In the genomic region with DNA sequence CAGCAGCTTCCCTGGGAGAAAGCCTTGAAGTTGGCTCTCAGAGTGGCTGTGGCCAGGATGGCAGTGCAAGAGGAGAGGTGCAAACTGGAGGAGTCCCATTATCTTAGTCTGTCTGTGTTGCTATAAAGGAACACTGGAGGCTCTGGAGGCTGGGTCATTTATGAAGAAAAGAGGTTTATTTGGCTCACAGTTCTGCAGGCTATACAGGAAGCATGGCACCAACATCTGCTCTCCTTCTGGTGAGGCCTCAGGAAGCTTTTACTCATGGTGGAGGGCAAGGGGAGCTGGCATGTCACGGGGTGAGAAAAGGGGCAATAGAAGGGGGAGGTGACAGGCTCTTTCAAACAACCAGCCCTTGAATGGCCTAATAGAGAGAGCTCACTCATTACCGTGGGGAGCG, we compare ENCODE assay signal across 16 cellular contexts. TPM values are rescaled to one million over a fixed set of nuclear protein-coding genes. Genes with fewer than 3 reads are reported as not detected.
DNase-seq lines count a peak whose midpoint lies in the region; ATAC-seq, FAIRE-seq and TF ChIP-seq lines count a peak whose summit lies in the region.
"Had no signal": no experiment of that assay in that cellular context is flagged by ENCODE, and none has a peak within 500 bp of the region (broad histone marks: within the 10 kb centered on the region; RNA-seq: fewer than 3 reads in every experiment).

No MANE protein-coding gene starts in this region.

- TF ChIP-seq POLR2A in K562 (conservative IDR thresholded peaks at IDR 0.05): no peak
- TF ChIP-seq POLR2A in HepG2 (IDR thresholded peaks at IDR 0.05; ENCODE audit: insufficient read depth in 1 of 2, low read depth in 2 of 2, low read length in 2 of 2): no peak

- POLR2A ChIA-PET in K562 (lab: Yijun Ruan, JAX) (interaction anchor here (0.6 to 1.4 kb wide), 3 partner anchors 10 to 24 kb away, joined by 3 to 5 read pairs (median 3); no protein-coding TSS in a partner anchor), HepG2 (lab: Yijun Ruan, JAX) (no interaction called here)

- BruUV-seq in K562 (replicated peaks; lab: Mats Ljungman, UMichigan) (no TSS peak), HepG2 (replicated peaks; lab: Mats Ljungman, UMichigan) (no TSS peak)

- H3K4me3 ChIP-seq in K562: no peak overlapping the region
- no peak overlapping the region for H3K4me3 ChIP-seq in HepG2 (replicated peaks in 1 of 3; ENCODE audit: insufficient read depth in 1 of 3, low read depth in 2 of 3, low read length in 3 of 3)
- H3K4me3 ChIP-seq: BLaER1, GM12878, GM23248 had no signal

- H3K9ac ChIP-seq in K562 (ENCODE audit: insufficient read depth in 1 of 2, low read depth in 2 of 2, low read length in 2 of 2) (no peak overlapping the region), HepG2 (ENCODE audit: insufficient read depth, low read depth, low read length) (no peak overlapping the region)
- H3K9ac ChIP-seq: BLaER1, GM23248 had no signal

- H3K79me2 ChIP-seq in K562 (ENCODE audit: control insufficient read depth, insufficient read depth, low read length) (no peaks in the 10 kb centered on the region), HepG2 (ENCODE audit: insufficient read depth, low read length) (no peaks in the 10 kb centered on the region)

- WGBS in K562 (ENCODE audit: insufficient coverage, low coverage, missing lambda C conversion rate): 59% methylated on average over 3 of the region's 3 CpGs
- 100% methylated on average over 3 of the region's 3 CpGs for WGBS in HepG2 (ENCODE audit: low lambda C conversion rate)

- in situ Hi-C loops in K562 (cut with MboI) (no loop called here), HepG2 (cut with HindIII; ENCODE audit: extremely low pct_ligation_motif_present, low pct_unique_long_range_greater_than_20kb) (no loop called here)

- H3K27me3 ChIP-seq in K562 (ENCODE audit: control insufficient read depth in 2 of 2, insufficient read depth in 2 of 2, low read length in 2 of 2) (no peaks in the 10 kb centered on the region), HepG2 (ENCODE audit: control insufficient read depth in 1 of 2, insufficient read depth in 2 of 2, low read length in 2 of 2) (no peaks in the 10 kb centered on the region)
- H3K27me3 ChIP-seq: BLaER1 had no signal

- peaks cover 0 to 4% of the 10 kb centered on the region in 2 experiments; a peak in 2 of 5 replicates for H3K4me1 ChIP-seq in K562 (replicated peaks in 1 of 2; ENCODE audit: control insufficient read depth in 2 of 2, insufficient read depth in 2 of 2, low read length in 2 of 2)
- H3K4me1 ChIP-seq in HepG2 (ENCODE audit: insufficient read depth, low read length): no peaks in the 10 kb centered on the region

- TF ChIP-seq CTCF in K562 (IDR thresholded peaks at IDR 0.05 in 2 of 3, conservative IDR thresholded peaks at IDR 0.05 in 1 of 3; ENCODE audit: insufficient read depth in 2 of 3, low read depth in 1 of 3, low read length in 3 of 3) (no peak), HepG2 (CRISPR knock-in tag; IDR thresholded peaks at IDR 0.05) (no peak)

- FAIRE-seq in K562 (lab: Jason Lieb, UNC) (no peak), HepG2 (lab: Jason Lieb, UNC) (no peak)
- FAIRE-seq: GM12878, GM19239 had no signal

- H2AFZ ChIP-seq in K562 (ENCODE audit: low read depth, low read length) (no peak overlapping the region), HepG2 (ENCODE audit: low read length) (no peak overlapping the region)
- H2AFZ ChIP-seq: GM23248 had no signal

- H3K9me3 ChIP-seq in K562 (replicated peaks; ENCODE audit: control insufficient read depth, insufficient read depth, low read depth, low read length) (0 out of 2 replicates have a peak, but pooled peaks cover 5% of the 10 kb centered on the region), HepG2 (ENCODE audit: low read length) (no peaks in the 10 kb centered on the region)

- no peaks in the 10 kb centered on the region for H3K9me1 ChIP-seq in K562 (ENCODE audit: control insufficient read depth, insufficient read depth, low read length)

- TF ChIP-seq EP300 in K562 (IDR thresholded peaks at IDR 0.05; ENCODE audit: low read length) (no peak), HepG2 (IDR thresholded peaks at IDR 0.05; ENCODE audit: low read depth in 2 of 2, low read length in 2 of 2) (no peak), HepG2 (CRISPR knock-in tag; IDR thresholded peaks at IDR 0.05; ENCODE audit: borderline replicate concordance) (no peak)

- intact Hi-C loops in K562 (cut with micrococcal nuclease) (no loop called here), HepG2 (cut with micrococcal nuclease; ENCODE audit: unreplicated experiment) (no loop called here), sciatic nerve (cut with DNase I) (no loop called here)

- CTCF ChIA-PET in K562 (lab: Yijun Ruan, JAX; ENCODE audit: low intra/inter-chr PET ratio): no interaction called here
- CTCF ChIA-PET in HepG2 (lab: Yijun Ruan, JAX; ENCODE audit: low intra/inter-chr PET ratio, low total read pairs): no interaction called here

- H3K27ac ChIP-seq in K562 (ENCODE audit: extremely low read depth, low read depth, low read length): no peak overlapping the region
- no peak overlapping the region for H3K27ac ChIP-seq in HepG2 (ENCODE audit: extremely low read length, insufficient read depth, low read length)
- H3K27ac ChIP-seq: BLaER1, GM23248 had no signal

- TF ChIP-seq RAD21 in K562 (CRISPR knock-in tag; conservative IDR thresholded peaks at IDR 0.05 in 1 of 2, IDR thresholded peaks at IDR 0.05 in 1 of 2) (no peak), HepG2 (CRISPR knock-in tag; IDR thresholded peaks at IDR 0.05) (no peak)

- H4K20me1 ChIP-seq in K562 (replicated peaks; ENCODE audit: control insufficient read depth, insufficient read depth, low read length) (no peaks in the 10 kb centered on the region), HepG2 (ENCODE audit: insufficient read depth, low read length) (no peaks in the 10 kb centered on the region)
- H4K20me1 ChIP-seq: BLaER1 had no signal

- DNase-seq in K562 (ENCODE audit: extremely low read depth in 1 of 4, low spot score in 3 of 4) (no peak), HepG2 (ENCODE audit: low spot score) (no peak), sciatic nerve (ENCODE audit: low spot score) (peak; percentile 10), EL (no peak), NCI-H1417 treated with DMSO at 0.1 percent for 48 hours (lab: John Stamatoyannopoulos, UW) (no peak)
- DNase-seq in activated CD4-positive, alpha-beta T cell treated with anti-CD3 and anti-CD28 coated beads for 48 hours: no peak
- DNase-seq in central memory CD4-positive, alpha-beta T cell: no peak
- DNase-seq: 8988T; CD4-positive, alpha-beta memory T cell; DMS153; DMS79; GM23248; HCEC 1CT had no signal

- ATAC-seq in K562 (no peak), HepG2 (no peak), sciatic nerve (no peak)
- ATAC-seq: GM12878 had no signal

- H3K36me3 ChIP-seq in K562 (ENCODE audit: control insufficient read depth, insufficient read depth, low read length) (no peaks in the 10 kb centered on the region), HepG2 (replicated peaks in 1 of 2; ENCODE audit: control insufficient read depth in 1 of 2, insufficient read depth in 2 of 2, low read length in 2 of 2) (peaks cover 26 to 54% of the 10 kb centered on the region in 2 experiments)
- H3K36me3 ChIP-seq: BLaER1 had no signal

- H3K4me2 ChIP-seq in K562 (ENCODE audit: insufficient read depth, low read length) (no peak overlapping the region), HepG2 (ENCODE audit: low read depth, low read length) (no peak overlapping the region)
- H3K4me2 ChIP-seq: BLaER1 had no signal

RNA-seq across cellular contexts. Expression of a gene that starts 47.1 kb away (rescaled TPM):
- 101 and 118 TPM in 2 replicates for total RNA-seq in K562 (2011; cell fraction: chromatin; rRNA removed; ENCODE audit: low replicate concordance)
- total RNA-seq in K562 (2011; cell fraction: nucleolus; rRNA removed): 85.9 and 99.7 TPM in 2 replicates
- total RNA-seq in K562 (2011; cell fraction: nucleoplasm; rRNA removed): 97.7 and 105 TPM in 2 replicates
- total RNA-seq in K562 (2014; rRNA removed) (123 and 126 TPM in 2 replicates), K562 (2014; rRNA removed; fragmentation: Illumina TruSeq; extraction: Trizol) (41.4 and 42.7 TPM in 2 replicates), K562 (2015; rRNA removed; fragmentation: Illumina TruSeq; extraction: Trizol) (52.0 and 56.4 TPM in 2 replicates), K562 (2021) (74.4 and 81.6 TPM in 2 replicates), HepG2 (2016; rRNA removed; fragmentation: Illumina TruSeq; extraction: Trizol) (24.5 and 32.8 TPM in 2 replicates), sciatic nerve (21.2 TPM)
- polyA plus RNA-seq in K562 (2011; rRNA removed) (62.2 and 64.5 TPM in 2 replicates), K562 (2014; fragmentation: Illumina TruSeq; extraction: Trizol) (29.0 and 49.1 TPM in 2 replicates), K562 (2014; fragmentation: Nextera tagmentation; extraction: Ambion mirVana) (10 to 100 TPM; 12.9 to 19.4 TPM), K562 (2014; rRNA removed) (165 and 185 TPM in 2 replicates), HepG2 (2011; rRNA removed) (28.5 and 32.8 TPM in 2 replicates)
- 83.4 and 238 TPM in 2 replicates for polyA plus RNA-seq in K562 (2011; cell fraction: cytosol; rRNA removed)
- polyA plus RNA-seq in K562 (2011; cell fraction: nucleus; rRNA removed): 74.0 and 91.4 TPM in 2 replicates
- 79.5 and 80.8 TPM in 2 replicates for polyA plus RNA-seq in K562 (2012)
- 30.7 and 32.6 TPM in 2 replicates for polyA minus RNA-seq in K562 (2011; rRNA and poly(A)+ RNA removed)
- 14.1 and 15.7 TPM in 2 replicates for polyA minus RNA-seq in K562 (2011; cell fraction: cytosol; rRNA and poly(A)+ RNA removed)
- 39.4 and 48.7 TPM in 2 replicates for polyA minus RNA-seq in K562 (2011; cell fraction: nucleus; rRNA and poly(A)+ RNA removed)
- 43.3 and 56.1 TPM in 2 replicates for total RNA-seq in HepG2 (2016; cell fraction: cytosol; rRNA removed; fragmentation: Illumina TruSeq; extraction: Trizol; ENCODE audit: low read depth)
- 26.0 and 30.5 TPM in 2 replicates for total RNA-seq in HepG2 (2016; cell fraction: insoluble cytoplasmic fraction; rRNA removed; fragmentation: Illumina TruSeq; extraction: Trizol)
- 33.3 and 46.1 TPM in 2 replicates for total RNA-seq in HepG2 (2016; cell fraction: membrane; rRNA removed; fragmentation: Illumina TruSeq; extraction: Trizol)
- total RNA-seq in HepG2 (2016; cell fraction: nucleus; rRNA removed; fragmentation: Illumina TruSeq; extraction: Trizol): 22.5 and 24.0 TPM in 2 replicates
- polyA plus RNA-seq in HepG2 (2011; cell fraction: cytosol; rRNA removed): 24.5 and 48.7 TPM in 2 replicates
- polyA plus RNA-seq in HepG2 (2011; cell fraction: nucleus; rRNA removed): 39.7 and 47.3 TPM in 2 replicates
- 24.7 TPM in 2 replicates for polyA plus RNA-seq in HepG2 (2012)
- 40.0 and 56.6 TPM in 2 replicates for polyA plus RNA-seq in HepG2 (2016; cell fraction: cytosol; fragmentation: Illumina TruSeq; extraction: Trizol; ENCODE audit: low read depth)
- polyA plus RNA-seq in HepG2 (2016; cell fraction: insoluble cytoplasmic fraction; fragmentation: Illumina TruSeq; extraction: Trizol; ENCODE audit: low read depth): 25.9 and 30.2 TPM in 2 replicates
- 27.5 and 37.6 TPM in 2 replicates for polyA plus RNA-seq in HepG2 (2016; cell fraction: membrane; fragmentation: Illumina TruSeq; extraction: Trizol; ENCODE audit: low read depth)
- polyA plus RNA-seq in HepG2 (2016; cell fraction: nucleus; fragmentation: Illumina TruSeq; extraction: Trizol; ENCODE audit: insufficient read depth, low read depth): 36.5 and 39.2 TPM in 2 replicates
- 28.6 and 43.2 TPM in 2 replicates for polyA minus RNA-seq in HepG2 (2011; rRNA and poly(A)+ RNA removed; ENCODE audit: low replicate concordance)
- 12.1 and 14.2 TPM in 2 replicates for polyA minus RNA-seq in HepG2 (2011; cell fraction: cytosol; rRNA and poly(A)+ RNA removed)
- polyA minus RNA-seq in HepG2 (2011; cell fraction: nucleus; rRNA and poly(A)+ RNA removed): 23.0 and 28.2 TPM in 2 replicates
